In the genomic region with DNA sequence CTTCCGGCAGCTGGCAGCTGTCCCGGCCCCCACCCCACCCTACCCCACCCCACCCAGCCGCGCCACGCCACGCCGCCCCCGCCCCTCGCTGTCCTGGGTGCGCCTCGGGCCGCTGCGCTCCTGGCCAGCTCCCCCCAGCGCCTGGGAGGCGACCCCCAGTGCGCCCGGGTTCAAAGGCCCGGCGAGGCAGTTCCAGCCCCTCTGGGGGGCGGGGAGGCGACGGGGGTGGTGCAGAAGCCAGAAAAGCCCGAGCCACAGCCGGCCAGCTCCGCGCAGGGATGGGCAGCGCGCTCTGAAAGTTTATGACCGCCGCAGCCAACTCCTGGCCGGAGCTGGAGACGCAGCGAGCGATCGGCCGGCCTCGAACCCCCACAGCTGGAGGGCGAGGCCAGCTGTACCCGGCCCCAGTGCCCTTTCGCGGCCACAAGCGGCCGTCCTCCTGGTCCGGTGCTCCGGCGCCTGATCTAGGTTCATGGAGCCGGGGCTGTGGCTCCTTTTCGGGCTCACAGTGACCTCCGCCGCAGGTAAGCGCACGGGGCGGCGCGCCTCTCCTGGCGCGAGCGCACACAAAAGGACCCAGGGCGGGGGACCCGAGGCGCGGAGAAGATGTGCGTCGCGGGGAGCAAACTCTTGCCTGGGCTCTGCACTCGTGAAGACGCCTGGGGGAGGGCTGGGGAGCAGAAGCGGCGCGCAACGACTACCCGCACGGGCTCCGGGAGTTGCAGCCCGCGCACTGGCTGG, we compare ENCODE assay signal across 22 cellular contexts. TPM values are rescaled to one million over a fixed set of nuclear protein-coding genes. Genes with fewer than 3 reads are reported as not detected.
DNase-seq lines count a peak whose midpoint lies in the region; ATAC-seq and TF ChIP-seq lines count a peak whose summit lies in the region.
"Had no signal": no experiment of that assay in that cellular context is flagged by ENCODE, and none has a peak within 500 bp of the region (broad histone marks: within the 10 kb centered on the region; RNA-seq: fewer than 3 reads in every experiment).

A gene with protein sequence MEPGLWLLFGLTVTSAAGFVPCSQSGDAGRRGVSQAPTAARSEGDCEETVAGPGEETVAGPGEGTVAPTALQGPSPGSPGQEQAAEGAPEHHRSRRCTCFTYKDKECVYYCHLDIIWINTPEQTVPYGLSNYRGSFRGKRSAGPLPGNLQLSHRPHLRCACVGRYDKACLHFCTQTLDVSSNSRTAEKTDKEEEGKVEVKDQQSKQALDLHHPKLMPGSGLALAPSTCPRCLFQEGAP (plus strand): TSS at position 271 of the 741 bp plus-strand sequence. CDS start 202 bp downstream, at position 473.

- H3K23ac ChIP-seq in H9 (ENCODE audit: insufficient read length, low read depth, low read length), result no peak within 1 kb of the TSS

- no peaks in the 10 kb centered on the region for H3K23me2 ChIP-seq in H9 (ENCODE audit: insufficient read length, low read depth, low read length, poor library complexity, severe bottlenecking)

- no peak within 1 kb of the TSS for H4K91ac ChIP-seq in H9 (ENCODE audit: insufficient read length, low read depth, low read length)

- no peaks in the 10 kb centered on the region for H3K9me3 Mint-ChIP-seq in H9

- H3K4me1 Mint-ChIP-seq in H9, result peaks cover 2 to 7% of the 10 kb centered on the region in 2 experiments; a peak in 1 of 4 replicates

- no peak within 1 kb of the TSS for H2BK12ac ChIP-seq in H9 (ENCODE audit: insufficient read length, low read depth, low read length)

- H3K4ac ChIP-seq in H9 (ENCODE audit: low read depth, low read length), result no peak within 1 kb of the TSS

- no peak within 1 kb of the TSS for H3K56ac ChIP-seq in H9 (ENCODE audit: insufficient read length, low read depth, low read length)

- H3K27ac ChIP-seq in H9 (ENCODE audit: insufficient read length, low read depth, low read length), result no peak within 1 kb of the TSS
- no peak within 1 kb of the TSS for H3K27ac ChIP-seq in dorsolateral prefrontal cortex
- H3K27ac ChIP-seq in smooth muscle cell (ENCODE audit: low read depth), result no peak within 1 kb of the TSS
- H3K27ac ChIP-seq: HL-60, neutrophil had no signal

- no peaks in the 10 kb centered on the region for H3K79me1 ChIP-seq in H9 (ENCODE audit: insufficient read depth, low read depth, low read length, poor library complexity, severe bottlenecking)

- peak within 1 kb of the TSS in 52 of 59 donors; percentile 9 to 61 (median 40) for H3K4me3 ChIP-seq in dorsolateral prefrontal cortex
- H3K4me3 ChIP-seq in smooth muscle cell, result peak within 1 kb of the TSS; percentile 24

- no peaks in the 10 kb centered on the region for H3K36me3 Mint-ChIP-seq in H9 (ENCODE audit: insufficient read depth in 1 of 3, low read depth in 3 of 3)
- H3K36me3 Mint-ChIP-seq: activated naive CD8-positive, alpha-beta T cell had no signal

- H2AK5ac ChIP-seq in H9 (ENCODE audit: insufficient read length, low read length), result no peak within 1 kb of the TSS

- H3K27me3 Mint-ChIP-seq in H9 (ENCODE audit: low read depth), result peaks cover 98% of the 10 kb centered on the region

- no peak within 1 kb of the TSS for H4K8ac ChIP-seq in H9 (replicated peaks; ENCODE audit: insufficient read length, low read depth, low read length)

- no peak within 1 kb of the TSS for H2AFZ ChIP-seq in H9 (ENCODE audit: low read length)
- no peak within 1 kb of the TSS for H2AFZ ChIP-seq in smooth muscle cell (ENCODE audit: low read depth)

- no peak for ATAC-seq in GM18519 (IDR thresholded peaks at IDR 0.05; ENCODE audit: low FRiP score, unreplicated experiment)

- WGBS in H9 (ENCODE audit: extremely low coverage, insufficient read length, low lambda C conversion rate), result no CpG with 5 or more reads among the region's 76 CpGs
- 6% methylated on average over 59 of the region's 76 CpGs for WGBS in smooth muscle cell (ENCODE audit: low lambda C conversion rate)

- H2BK15ac ChIP-seq in H9 (ENCODE audit: low read depth, low read length), result no peak within 1 kb of the TSS

- H3K9ac ChIP-seq in H9 (ENCODE audit: extremely low read depth, insufficient read length, low read length) (no peak within 1 kb of the TSS), smooth muscle cell (ENCODE audit: low read depth) (no peak within 1 kb of the TSS)

- no peaks in the 10 kb centered on the region for H3K36me3 ChIP-seq in smooth muscle cell (ENCODE audit: low read depth)
- H3K36me3 ChIP-seq: BE2C, neutrophil had no signal

- H3K27me3 ChIP-seq in H9 (ENCODE audit: insufficient read depth, low read length) (peaks cover 31% of the 10 kb centered on the region; the same call in 1 of the 2 replicates), dorsolateral prefrontal cortex (peaks cover 0 to 66% (median 37%) of the 10 kb centered on the region in 45 donors), smooth muscle cell (ENCODE audit: low read depth) (peaks cover 91% of the 10 kb centered on the region)

- no peak within 1 kb of the TSS for H3K27ac Mint-ChIP-seq in H9
- H3K27ac Mint-ChIP-seq: activated naive CD8-positive, alpha-beta T cell had no signal

- intact Hi-C loops in dorsolateral prefrontal cortex (cut with DNase I), result no loop called here

- no peak within 1 kb of the TSS for H2BK120ac ChIP-seq in H9 (ENCODE audit: low read depth, low read length, poor library complexity, severe bottlenecking)

- H3K4me1 ChIP-seq in H9 (ENCODE audit: insufficient read depth, low read length) (no peaks in the 10 kb centered on the region), smooth muscle cell (ENCODE audit: low read depth) (no peaks in the 10 kb centered on the region)
- H3K4me1 ChIP-seq: BE2C had no signal

- no peak within 1 kb of the TSS for H3T11ph ChIP-seq in H9 (ENCODE audit: low read length)

- H2BK20ac ChIP-seq in H9 (ENCODE audit: low read depth, low read length, poor library complexity, severe bottlenecking), result no peak within 1 kb of the TSS

- no peak within 1 kb of the TSS for H4K5ac ChIP-seq in H9 (ENCODE audit: insufficient read length, low read depth, low read length)

- no peak within 1 kb of the TSS for H3K18ac ChIP-seq in H9 (ENCODE audit: insufficient read length, low read depth, low read length)

- H3K14ac ChIP-seq in H9 (ENCODE audit: insufficient read depth, low read length), result peak within 1 kb of the TSS; percentile 72

- peak within 1 kb of the TSS; percentile 54 to 77 for H3K4me3 Mint-ChIP-seq in H9
- H3K4me3 Mint-ChIP-seq: activated naive CD8-positive, alpha-beta T cell had no signal

- no peak within 1 kb of the TSS for H2BK5ac ChIP-seq in H9 (ENCODE audit: insufficient read length, low read length)

- H3K79me2 ChIP-seq in H9 (ENCODE audit: insufficient read depth, low read length) (no peaks in the 10 kb centered on the region), smooth muscle cell (ENCODE audit: low read depth) (no peaks in the 10 kb centered on the region)

- DNase-seq in H9 (peak; percentile 52), dorsolateral prefrontal cortex (no peak), iris pigment epithelial cell (ENCODE audit: low read depth) (peak; percentile 9), smooth muscle cell (lab: John Stamatoyannopoulos, UW; ENCODE audit: unreplicated experiment) (no peak), NCI-H1417 treated with DMSO at 0.1 percent for 48 hours (lab: John Stamatoyannopoulos, UW) (no peak), MV-4-11 (lab: John Stamatoyannopoulos, UW) (no peak)
- DNase-seq in effector CD8-positive, alpha-beta T cell (lab: John Stamatoyannopoulos, UW), result no peak
- DNase-seq: activated CD4-positive, CD25-positive, alpha-beta regulatory T cell treated with anti-CD3 and anti-CD28 coated beads, Interleukin-2, amount 50 U/mL, for 72 hours; activated CD8-positive, alpha-beta memory T cell treated with anti-CD3 and anti-CD28 coated beads, Interleukin-2, amount 50 U/mL, for 48 hours; BE2C; caudate nucleus; DMS79 treated with DMSO at 0.1 percent for 48 hours; head of caudate nucleus; NCI-H1930; NCI-H774; RPMI8226; stimulated activated naive CD4-positive, alpha-beta T cell treated with Interleukin-2 at 50 U/mL for 16 hours; T-helper 1 cell had no signal

- TF ChIP-seq CTCF in H9 (conservative IDR thresholded peaks at IDR 0.05), result no peak
- no peak for TF ChIP-seq CTCF in dorsolateral prefrontal cortex (IDR thresholded peaks at IDR 0.05 in 54 of 56, conservative IDR thresholded peaks at IDR 0.05 in 2 of 56; ENCODE audit: low read depth in 1 of 56, partially characterized antibody in 56 of 56)
- no peak for TF ChIP-seq CTCF in smooth muscle cell (IDR thresholded peaks at IDR 0.05; ENCODE audit: borderline replicate concordance, insufficient read depth, poor library complexity, severe bottlenecking)

- H3F3A ChIP-seq in smooth muscle cell (ENCODE audit: low read depth), result no peaks in the 10 kb centered on the region

- H3K4me2 ChIP-seq in H9 (ENCODE audit: insufficient read depth, insufficient read length, low read length) (peak within 1 kb of the TSS; percentile 49), smooth muscle cell (no peak within 1 kb of the TSS)

- H4K20me1 ChIP-seq in H9 (ENCODE audit: control insufficient read depth, insufficient read depth, insufficient read length), result no peaks in the 10 kb centered on the region
- no peaks in the 10 kb centered on the region for H4K20me1 ChIP-seq in smooth muscle cell (ENCODE audit: low read depth)

- H3K9me3 ChIP-seq in H9 (ENCODE audit: control insufficient read depth, low read depth, low read length) (no peaks in the 10 kb centered on the region), smooth muscle cell (replicated peaks; ENCODE audit: low read depth) (no peaks in the 10 kb centered on the region)
- H3K9me3 ChIP-seq: BE2C, neutrophil had no signal

RNA-seq across cellular contexts. Expression of the gene that starts here (rescaled TPM):
- total RNA-seq in H9 (2021) (0.20 and 0.24 TPM in 2 replicates), dorsolateral prefrontal cortex (1 to 10 TPM in 106 of 120 experiments, under 1 TPM in 14; 0.17 to 5.4 (median 2.0) TPM), smooth muscle cell (not detected in 2 replicates)
- not detected in 2 replicates for polyA plus RNA-seq in smooth muscle cell

Comparison
In these comparisons a context has a peak if more than half of its experiments do, and no peak if none do; other contexts are left out.
1. Peak in DNase-seq and H3K4me2 ChIP-seq in H9; RNA of the gene not detected or under 1 TPM.